9 cellular contexts compared by ENCODE assay signal in the genomic region with DNA sequence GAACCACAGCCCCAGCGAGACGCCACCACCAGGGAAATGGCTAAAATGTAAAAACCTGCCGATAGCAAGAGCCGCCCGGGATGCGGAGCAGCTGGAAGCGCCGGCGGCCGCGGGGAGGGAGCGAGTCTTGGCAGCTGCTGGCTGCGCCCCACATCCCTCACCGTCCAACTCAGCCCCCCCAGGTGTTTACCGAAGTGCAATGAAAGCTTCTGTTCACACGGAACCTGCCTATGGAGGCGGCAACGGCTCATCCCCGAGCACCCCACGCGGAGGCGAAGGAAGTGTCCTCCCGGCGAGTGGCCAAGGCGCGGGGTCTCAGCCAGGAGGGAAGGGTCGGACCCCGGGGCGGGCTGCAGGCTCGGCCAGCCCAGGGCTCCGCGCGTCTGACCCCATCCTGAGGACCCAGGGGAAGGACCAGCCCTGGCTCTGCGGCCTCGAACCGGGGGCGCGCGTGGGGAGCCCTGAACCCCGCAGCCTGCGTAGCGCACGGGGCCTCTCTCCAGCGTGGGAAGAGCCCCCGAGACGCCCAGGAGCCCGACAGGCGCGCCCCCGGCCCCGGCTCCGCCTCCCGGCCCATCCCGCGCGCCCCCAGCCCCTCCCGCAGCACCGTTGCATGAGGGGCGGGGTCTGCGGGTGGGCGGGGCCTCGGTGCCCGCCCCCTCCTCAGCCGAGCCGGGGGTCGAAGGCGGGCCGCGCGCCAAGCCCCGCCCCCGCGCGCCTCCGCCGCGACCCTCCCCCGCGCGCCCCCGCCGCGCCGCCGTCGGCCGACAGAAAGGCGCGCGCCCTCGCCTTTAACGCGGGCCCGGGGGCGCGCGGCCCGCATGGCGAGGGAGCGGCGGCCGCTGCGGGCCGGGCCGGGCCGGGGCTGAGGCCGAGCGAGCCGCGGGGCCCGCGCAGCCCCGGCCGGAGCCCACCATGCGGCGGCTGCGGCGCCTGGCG. TPM values are rescaled to one million over a fixed set of nuclear protein-coding genes. Genes with fewer than 3 reads are reported as not detected.
DNase-seq lines count a peak whose midpoint lies in the region; ATAC-seq and TF ChIP-seq lines count a peak whose summit lies in the region.
"Had no signal": no experiment of that assay in that cellular context is flagged by ENCODE, and none has a peak within 500 bp of the region (broad histone marks: within the 10 kb centered on the region; RNA-seq: fewer than 3 reads in every experiment).

A gene (plus strand): TSS at position 822 of the 939 bp plus-strand sequence. CDS start 94 bp downstream, at position 916.

- 2 to 3% methylated on average over 83 to 113 of the region's 119 CpGs for WGBS in heart right ventricle, 2 donors
- WGBS in sigmoid colon, 2 donors, result 1% methylated on average over 119 of the region's 119 CpGs

- H3K79me2 ChIP-seq in KMS-11 (ENCODE audit: insufficient read depth, low read depth), result no peaks in the 10 kb centered on the region

- H3K27ac ChIP-seq in C4-2B (peak within 1 kb of the TSS; percentile 79), KMS-11 (no peak within 1 kb of the TSS), heart right ventricle (peak within 1 kb of the TSS; percentile 47 to 92 (median 86)), sigmoid colon (peak within 1 kb of the TSS; percentile 66 to 76 (median 74))
- H3K27ac ChIP-seq: epithelial cell of prostate had no signal

- DNase-seq in heart right ventricle, result no peak
- no peak for DNase-seq in sigmoid colon
- DNase-seq in mucosa of gallbladder (ENCODE audit: low spot score), result no peak

- H3K36me3 ChIP-seq in KMS-11 (ENCODE audit: insufficient read depth), result no peaks in the 10 kb centered on the region
- H3K36me3 ChIP-seq in heart right ventricle, result no peaks in the 10 kb centered on the region
- H3K36me3 ChIP-seq in sigmoid colon, result no peaks in the 10 kb centered on the region

- intact Hi-C loops in heart right ventricle (cut with DNase I) (loop anchor here in 1 of 10 donors (5.0 kb wide), 1 partner anchor 55 kb away; no protein-coding TSS in a partner anchor), sigmoid colon (cut with DNase I) (no loop called here)

- TF ChIP-seq POLR2A in sigmoid colon (IDR thresholded peaks at IDR 0.05), result no peak

- peak within 1 kb of the TSS; percentile 97 for H3K4me2 ChIP-seq in KMS-11

- peak within 1 kb of the TSS; percentile 54 for H2AFZ ChIP-seq in KMS-11 (ENCODE audit: low read depth)

- H4K20me1 ChIP-seq in KMS-11 (ENCODE audit: insufficient read depth), result no peaks in the 10 kb centered on the region

- H3K4me1 ChIP-seq in KMS-11 (ENCODE audit: low read depth, poor library complexity, severe bottlenecking) (peaks cover 17% of the 10 kb centered on the region), heart right ventricle (peaks cover 14 to 45% (median 38%) of the 10 kb centered on the region in 9 donors), sigmoid colon (peaks cover 0 to 23% (median 20%) of the 10 kb centered on the region in 4 donors)

- TF ChIP-seq CTCF in C4-2B (conservative IDR thresholded peaks at IDR 0.05) (no peak), KMS-11 (conservative IDR thresholded peaks at IDR 0.05; ENCODE audit: low read depth, low read length) (no peak), WI38 (IDR thresholded peaks at IDR 0.05; ENCODE audit: low read depth, low read length) (no peak), heart right ventricle (IDR thresholded peaks at IDR 0.05) (no peak), sigmoid colon (IDR thresholded peaks at IDR 0.05) (no peak)

- no peaks in the 10 kb centered on the region for H3K9me3 ChIP-seq in heart right ventricle
- no peaks in the 10 kb centered on the region for H3K9me3 ChIP-seq in sigmoid colon

- H3K9ac ChIP-seq in KMS-11, result peak within 1 kb of the TSS; percentile 64; the same call in 1 of the 2 replicates

- no peak for TF ChIP-seq EP300 in sigmoid colon (IDR thresholded peaks at IDR 0.05)

- H3K4me3 ChIP-seq in KMS-11 (IDR thresholded peaks at IDR 0.05; ENCODE audit: insufficient read depth, low read depth, low read length) (no peak within 1 kb of the TSS), WI38 (ENCODE audit: low read depth, low read length) (peak within 1 kb of the TSS; percentile 17; the same call in 1 of the 2 replicates), heart right ventricle (peak within 1 kb of the TSS; percentile 54 to 90 (median 73)), sigmoid colon (peak within 1 kb of the TSS; percentile 51 to 70 (median 61))

- H3K27me3 ChIP-seq in KMS-11 (ENCODE audit: insufficient read depth, low read depth) (no peaks in the 10 kb centered on the region), heart right ventricle (peaks cover 0 to 54% (median 0%) of the 10 kb centered on the region in 7 donors), sigmoid colon (peaks cover 0 to 20% (median 20%) of the 10 kb centered on the region in 3 donors)

- peak in 2 of 8 donors; percentile 2 to 13 for ATAC-seq in heart right ventricle
- ATAC-seq in HG02759 (IDR thresholded peaks at IDR 0.05; ENCODE audit: unreplicated experiment), result no peak
- no peak for ATAC-seq in GM18861 (IDR thresholded peaks at IDR 0.05; ENCODE audit: unreplicated experiment)

RNA-seq across cellular contexts. Expression of the gene that starts here (rescaled TPM):
- total RNA-seq in heart right ventricle (10 to 100 TPM; 15.7 to 26.1 (median 17.9) TPM), sigmoid colon (10 to 100 TPM in 3 of 4 donors, 1 to 10 TPM in 1; 9.6 to 18.3 (median 14.3) TPM), mucosa of gallbladder (8.8 TPM)
- polyA plus RNA-seq in heart right ventricle (10 to 100 TPM; 24.8 to 37.9 TPM), sigmoid colon (1 to 10 TPM in 1 of 3 donors, under 1 TPM in 2; 0.23 to 6.5 (median 0.60) TPM)
